In genomic region chr9:131394464-131395026, GRCh38 we compare ENCODE assay signal across 1 cellular context.
TF ChIP-seq lines count a peak whose summit lies in the region.

No MANE protein-coding gene starts in this region.

TF ChIP-seq in HepG2, 621 proteins besides CTCF, POLR2A, EP300 and RAD21 (continued from another document and continues in another):
- TF ChIP-seq, protein P1, sequence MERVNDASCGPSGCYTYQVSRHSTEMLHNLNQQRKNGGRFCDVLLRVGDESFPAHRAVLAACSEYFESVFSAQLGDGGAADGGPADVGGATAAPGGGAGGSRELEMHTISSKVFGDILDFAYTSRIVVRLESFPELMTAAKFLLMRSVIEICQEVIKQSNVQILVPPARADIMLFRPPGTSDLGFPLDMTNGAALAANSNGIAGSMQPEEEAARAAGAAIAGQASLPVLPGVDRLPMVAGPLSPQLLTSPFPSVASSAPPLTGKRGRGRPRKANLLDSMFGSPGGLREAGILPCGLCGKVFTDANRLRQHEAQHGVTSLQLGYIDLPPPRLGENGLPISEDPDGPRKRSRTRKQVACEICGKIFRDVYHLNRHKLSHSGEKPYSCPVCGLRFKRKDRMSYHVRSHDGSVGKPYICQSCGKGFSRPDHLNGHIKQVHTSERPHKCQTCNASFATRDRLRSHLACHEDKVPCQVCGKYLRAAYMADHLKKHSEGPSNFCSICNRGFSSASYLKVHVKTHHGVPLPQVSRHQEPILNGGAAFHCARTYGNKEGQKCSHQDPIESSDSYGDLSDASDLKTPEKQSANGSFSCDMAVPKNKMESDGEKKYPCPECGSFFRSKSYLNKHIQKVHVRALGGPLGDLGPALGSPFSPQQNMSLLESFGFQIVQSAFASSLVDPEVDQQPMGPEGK (CRISPR knock-in tag; IDR thresholded peaks at IDR 0.05), result peak; percentile 44
- TF ChIP-seq KAT2B (IDR thresholded peaks at IDR 0.05; ENCODE audit: borderline replicate concordance, low read depth, low read length) (no peak), PHF8 (CRISPR knock-in tag; IDR thresholded peaks at IDR 0.05) (peak; percentile 25; the same call in 1 of the 2 replicates), PAF1 (CRISPR knock-in tag; IDR thresholded peaks at IDR 0.05) (no peak), ZHX1 (CRISPR knock-in tag; IDR thresholded peaks at IDR 0.05; ENCODE audit: low read depth) (no peak), ZNF292 (CRISPR knock-in tag; IDR thresholded peaks at IDR 0.05; ENCODE audit: borderline replicate concordance, low read depth) (no peak), ZNF639 (CRISPR knock-in tag; conservative IDR thresholded peaks at IDR 0.05) (no peak), ZFAT (CRISPR knock-in tag; conservative IDR thresholded peaks at IDR 0.05) (no peak), SOX6 (IDR thresholded peaks at IDR 0.05) (no peak), SOX6 (CRISPR knock-in tag; IDR thresholded peaks at IDR 0.05) (no peak), ARNT (IDR thresholded peaks at IDR 0.05) (no peak), SP1 (IDR thresholded peaks at IDR 0.05) (no peak), SP1 (CRISPR knock-in tag; IDR thresholded peaks at IDR 0.05) (no peak), ZNF20 (CRISPR knock-in tag; IDR thresholded peaks at IDR 0.05) (no peak), SAFB2 (CRISPR knock-in tag; IDR thresholded peaks at IDR 0.05; ENCODE audit: borderline replicate concordance, low read depth) (no peak), ZNF563 (CRISPR knock-in tag; IDR thresholded peaks at IDR 0.05) (peak; percentile 22; the same call in 1 of the 2 replicates), ZFY (CRISPR knock-in tag; IDR thresholded peaks at IDR 0.05) (peak; percentile 75), ZNF644 (CRISPR knock-in tag; IDR thresholded peaks at IDR 0.05; ENCODE audit: low read depth) (no peak), ETV5 (CRISPR knock-in tag; IDR thresholded peaks at IDR 0.05; ENCODE audit: borderline replicate concordance) (no peak), RARA (CRISPR knock-in tag; IDR thresholded peaks at IDR 0.05) (no peak), ZNF17 (CRISPR knock-in tag; IDR thresholded peaks at IDR 0.05) (no peak), LRRFIP1 (CRISPR knock-in tag; conservative IDR thresholded peaks at IDR 0.05) (no peak), TGIF2 (CRISPR knock-in tag; IDR thresholded peaks at IDR 0.05) (no peak), ZKSCAN1 (IDR thresholded peaks at IDR 0.05; ENCODE audit: low read length) (no peak), ZNF781 (CRISPR knock-in tag; IDR thresholded peaks at IDR 0.05; ENCODE audit: borderline replicate concordance, not compliant biosample characterization) (no peak), CBX2 (IDR thresholded peaks at IDR 0.05; ENCODE audit: low read depth, low read length) (no peak), CBX2 (CRISPR knock-in tag; IDR thresholded peaks at IDR 0.05; ENCODE audit: low read depth) (no peak), ZBTB20 (CRISPR knock-in tag; IDR thresholded peaks at IDR 0.05; ENCODE audit: borderline replicate concordance, low read depth) (no peak), MTA3 (CRISPR knock-in tag; IDR thresholded peaks at IDR 0.05) (no peak), ZNF121 (CRISPR knock-in tag; IDR thresholded peaks at IDR 0.05) (no peak), HOXD1 (CRISPR knock-in tag; IDR thresholded peaks at IDR 0.05) (no peak), KLF11 (CRISPR knock-in tag; IDR thresholded peaks at IDR 0.05) (no peak), ZNF354B (CRISPR knock-in tag; IDR thresholded peaks at IDR 0.05) (no peak), RBFOX2 (IDR thresholded peaks at IDR 0.05; ENCODE audit: low read depth, low read length) (peak; percentile 69), TAF15 (IDR thresholded peaks at IDR 0.05; ENCODE audit: low read depth, low read length, poor library complexity, severe bottlenecking) (no peak), SOX13 (IDR thresholded peaks at IDR 0.05) (no peak), SOX13 (CRISPR knock-in tag; conservative IDR thresholded peaks at IDR 0.05 in 1 of 2, IDR thresholded peaks at IDR 0.05 in 1 of 2) (no peak), ZFP36L1 (CRISPR knock-in tag; IDR thresholded peaks at IDR 0.05) (no peak), ZNF251 (CRISPR knock-in tag; IDR thresholded peaks at IDR 0.05) (no peak), AGO1 (IDR thresholded peaks at IDR 0.05; ENCODE audit: low read depth, low read length, poor library complexity, severe bottlenecking) (no peak), HOXA7 (CRISPR knock-in tag; IDR thresholded peaks at IDR 0.05) (no peak), ZNF724P (CRISPR knock-in tag; IDR thresholded peaks at IDR 0.05; ENCODE audit: borderline replicate concordance) (no peak), MAF1 (CRISPR knock-in tag; IDR thresholded peaks at IDR 0.05; ENCODE audit: borderline replicate concordance) (no peak), ZNF343 (CRISPR knock-in tag; IDR thresholded peaks at IDR 0.05) (no peak)
- TF ChIP-seq, protein P2, sequence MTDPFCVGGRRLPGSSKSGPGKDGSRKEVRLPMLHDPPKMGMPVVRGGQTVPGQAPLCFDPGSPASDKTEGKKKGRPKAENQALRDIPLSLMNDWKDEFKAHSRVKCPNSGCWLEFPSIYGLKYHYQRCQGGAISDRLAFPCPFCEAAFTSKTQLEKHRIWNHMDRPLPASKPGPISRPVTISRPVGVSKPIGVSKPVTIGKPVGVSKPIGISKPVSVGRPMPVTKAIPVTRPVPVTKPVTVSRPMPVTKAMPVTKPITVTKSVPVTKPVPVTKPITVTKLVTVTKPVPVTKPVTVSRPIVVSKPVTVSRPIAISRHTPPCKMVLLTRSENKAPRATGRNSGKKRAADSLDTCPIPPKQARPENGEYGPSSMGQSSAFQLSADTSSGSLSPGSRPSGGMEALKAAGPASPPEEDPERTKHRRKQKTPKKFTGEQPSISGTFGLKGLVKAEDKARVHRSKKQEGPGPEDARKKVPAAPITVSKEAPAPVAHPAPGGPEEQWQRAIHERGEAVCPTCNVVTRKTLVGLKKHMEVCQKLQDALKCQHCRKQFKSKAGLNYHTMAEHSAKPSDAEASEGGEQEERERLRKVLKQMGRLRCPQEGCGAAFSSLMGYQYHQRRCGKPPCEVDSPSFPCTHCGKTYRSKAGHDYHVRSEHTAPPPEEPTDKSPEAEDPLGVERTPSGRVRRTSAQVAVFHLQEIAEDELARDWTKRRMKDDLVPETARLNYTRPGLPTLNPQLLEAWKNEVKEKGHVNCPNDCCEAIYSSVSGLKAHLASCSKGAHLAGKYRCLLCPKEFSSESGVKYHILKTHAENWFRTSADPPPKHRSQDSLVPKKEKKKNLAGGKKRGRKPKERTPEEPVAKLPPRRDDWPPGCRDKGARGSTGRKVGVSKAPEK (CRISPR knock-in tag; IDR thresholded peaks at IDR 0.05; ENCODE audit: borderline replicate concordance), result no peak
- TF ChIP-seq, protein P3, sequence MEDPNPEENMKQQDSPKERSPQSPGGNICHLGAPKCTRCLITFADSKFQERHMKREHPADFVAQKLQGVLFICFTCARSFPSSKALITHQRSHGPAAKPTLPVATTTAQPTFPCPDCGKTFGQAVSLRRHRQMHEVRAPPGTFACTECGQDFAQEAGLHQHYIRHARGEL (CRISPR knock-in tag; IDR thresholded peaks at IDR 0.05), result no peak
- TF ChIP-seq, protein P4, sequence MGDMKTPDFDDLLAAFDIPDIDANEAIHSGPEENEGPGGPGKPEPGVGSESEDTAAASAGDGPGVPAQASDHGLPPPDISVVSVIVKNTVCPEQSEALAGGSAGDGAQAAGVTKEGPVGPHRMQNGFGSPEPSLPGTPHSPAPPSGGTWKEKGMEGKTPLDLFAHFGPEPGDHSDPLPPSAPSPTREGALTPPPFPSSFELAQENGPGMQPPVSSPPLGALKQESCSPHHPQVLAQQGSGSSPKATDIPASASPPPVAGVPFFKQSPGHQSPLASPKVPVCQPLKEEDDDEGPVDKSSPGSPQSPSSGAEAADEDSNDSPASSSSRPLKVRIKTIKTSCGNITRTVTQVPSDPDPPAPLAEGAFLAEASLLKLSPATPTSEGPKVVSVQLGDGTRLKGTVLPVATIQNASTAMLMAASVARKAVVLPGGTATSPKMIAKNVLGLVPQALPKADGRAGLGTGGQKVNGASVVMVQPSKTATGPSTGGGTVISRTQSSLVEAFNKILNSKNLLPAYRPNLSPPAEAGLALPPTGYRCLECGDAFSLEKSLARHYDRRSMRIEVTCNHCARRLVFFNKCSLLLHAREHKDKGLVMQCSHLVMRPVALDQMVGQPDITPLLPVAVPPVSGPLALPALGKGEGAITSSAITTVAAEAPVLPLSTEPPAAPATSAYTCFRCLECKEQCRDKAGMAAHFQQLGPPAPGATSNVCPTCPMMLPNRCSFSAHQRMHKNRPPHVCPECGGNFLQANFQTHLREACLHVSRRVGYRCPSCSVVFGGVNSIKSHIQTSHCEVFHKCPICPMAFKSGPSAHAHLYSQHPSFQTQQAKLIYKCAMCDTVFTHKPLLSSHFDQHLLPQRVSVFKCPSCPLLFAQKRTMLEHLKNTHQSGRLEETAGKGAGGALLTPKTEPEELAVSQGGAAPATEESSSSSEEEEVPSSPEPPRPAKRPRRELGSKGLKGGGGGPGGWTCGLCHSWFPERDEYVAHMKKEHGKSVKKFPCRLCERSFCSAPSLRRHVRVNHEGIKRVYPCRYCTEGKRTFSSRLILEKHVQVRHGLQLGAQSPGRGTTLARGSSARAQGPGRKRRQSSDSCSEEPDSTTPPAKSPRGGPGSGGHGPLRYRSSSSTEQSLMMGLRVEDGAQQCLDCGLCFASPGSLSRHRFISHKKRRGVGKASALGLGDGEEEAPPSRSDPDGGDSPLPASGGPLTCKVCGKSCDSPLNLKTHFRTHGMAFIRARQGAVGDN (CRISPR knock-in tag; IDR thresholded peaks at IDR 0.05), result no peak
- TF ChIP-seq, protein P5, sequence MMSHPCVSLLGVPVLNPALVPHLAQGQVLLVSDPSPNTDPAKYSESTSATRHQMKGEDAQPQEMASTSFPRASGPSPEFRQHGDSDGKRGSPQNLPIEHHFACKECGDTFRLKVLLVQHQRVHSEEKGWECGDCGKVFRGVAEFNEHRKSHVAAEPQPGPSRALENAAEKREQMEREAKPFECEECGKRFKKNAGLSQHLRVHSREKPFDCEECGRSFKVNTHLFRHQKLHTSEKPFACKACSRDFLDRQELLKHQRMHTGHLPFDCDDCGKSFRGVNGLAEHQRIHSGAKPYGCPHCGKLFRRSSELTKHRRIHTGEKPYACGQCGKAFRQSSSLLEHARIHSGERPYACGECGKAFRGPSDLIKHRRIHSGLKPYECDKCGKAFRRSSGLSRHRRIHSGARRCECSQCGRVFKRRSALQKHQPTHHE (CRISPR knock-in tag; IDR thresholded peaks at IDR 0.05; ENCODE audit: borderline replicate concordance), result no peak
- TF ChIP-seq, protein P6, sequence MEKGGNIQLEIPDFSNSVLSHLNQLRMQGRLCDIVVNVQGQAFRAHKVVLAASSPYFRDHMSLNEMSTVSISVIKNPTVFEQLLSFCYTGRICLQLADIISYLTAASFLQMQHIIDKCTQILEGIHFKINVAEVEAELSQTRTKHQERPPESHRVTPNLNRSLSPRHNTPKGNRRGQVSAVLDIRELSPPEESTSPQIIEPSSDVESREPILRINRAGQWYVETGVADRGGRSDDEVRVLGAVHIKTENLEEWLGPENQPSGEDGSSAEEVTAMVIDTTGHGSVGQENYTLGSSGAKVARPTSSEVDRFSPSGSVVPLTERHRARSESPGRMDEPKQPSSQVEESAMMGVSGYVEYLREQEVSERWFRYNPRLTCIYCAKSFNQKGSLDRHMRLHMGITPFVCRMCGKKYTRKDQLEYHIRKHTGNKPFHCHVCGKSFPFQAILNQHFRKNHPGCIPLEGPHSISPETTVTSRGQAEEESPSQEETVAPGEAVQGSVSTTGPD (CRISPR knock-in tag; IDR thresholded peaks at IDR 0.05), result no peak
